Comparison of ENCODE assay signal across 24 cellular contexts in genomic region chr15:69634860-69635259, GRCh38.
DNase-seq lines count a peak whose midpoint lies in the region; ATAC-seq, FAIRE-seq and TF ChIP-seq lines count a peak whose summit lies in the region.
"Had no signal": no experiment of that assay in that cellular context is flagged by ENCODE, and none has a peak within 500 bp of the region (broad histone marks: within the 10 kb centered on the region; RNA-seq: fewer than 3 reads in every experiment).

No MANE protein-coding gene starts in this region.

- intact Hi-C loops in activated CD8-positive, alpha-beta T cell treated with anti-CD3 and anti-CD28 coated beads for 36 hours (cut with micrococcal nuclease), result no loop called here
- intact Hi-C loops in esophagus muscularis mucosa (cut with DNase I), result no loop called here

- H3K27me3 ChIP-seq in esophagus muscularis mucosa, result peaks cover 0 to 25% (median 0%) of the 10 kb centered on the region in 4 donors

- H3K27ac Mint-ChIP-seq in activated CD8-positive, alpha-beta T cell treated with anti-CD3 and anti-CD28 coated beads, Interleukin-2, amount 10 ng/mL, durations not matched to agents 7 days and 5 days, result no peak overlapping the region
- H3K27ac Mint-ChIP-seq in activated CD8-positive, alpha-beta T cell treated with anti-CD3 and anti-CD28 coated beads for 36 hours, result no peak overlapping the region
- H3K27ac Mint-ChIP-seq: CD4-positive, alpha-beta memory T cell; CD4-positive, CD25-positive, alpha-beta regulatory T cell; CD8-positive, alpha-beta memory T cell had no signal

- H3K4me1 Mint-ChIP-seq in activated CD8-positive, alpha-beta T cell treated with anti-CD3 and anti-CD28 coated beads, Interleukin-2, amount 10 ng/mL, durations not matched to agents 7 days and 5 days (ENCODE audit: low read depth), result peaks cover 7% of the 10 kb centered on the region
- H3K4me1 Mint-ChIP-seq in activated CD8-positive, alpha-beta T cell treated with anti-CD3 and anti-CD28 coated beads for 36 hours (ENCODE audit: low read depth), result peaks cover 7% of the 10 kb centered on the region

- ATAC-seq in activated CD8-positive, alpha-beta T cell treated with anti-CD3 and anti-CD28 coated beads, Interleukin-2, amount 10 ng/mL, durations not matched to agents 7 days and 5 days, result no peak
- no peak for ATAC-seq in activated CD8-positive, alpha-beta T cell treated with anti-CD3 and anti-CD28 coated beads for 36 hours
- no peak for ATAC-seq in A549
- ATAC-seq: GM12878 had no signal

- POLR2A ChIA-PET in activated CD8-positive, alpha-beta T cell treated with anti-CD3 and anti-CD28 coated beads, Interleukin-2, amount 10 ng/mL, durations not matched to agents 7 days and 5 days (lab: Charles Lee), result no interaction called here
- POLR2A ChIA-PET in activated CD8-positive, alpha-beta T cell treated with anti-CD3 and anti-CD28 coated beads for 36 hours (lab: Charles Lee), result no interaction called here
- POLR2A ChIA-PET in A549 (lab: Yijun Ruan, JAX), result no interaction called here

- TF ChIP-seq POLR2A in A549 (IDR thresholded peaks at IDR 0.05; ENCODE audit: low read length) (no peak), esophagus muscularis mucosa (IDR thresholded peaks at IDR 0.05; ENCODE audit: low read depth) (no peak)

- no peak overlapping the region for H3K4me3 ChIP-seq in A549
- H3K4me3 ChIP-seq in esophagus muscularis mucosa, result no peak overlapping the region
- H3K4me3 ChIP-seq: BLaER1, GM12878 had no signal

- TF ChIP-seq RAD21 in A549 (conservative IDR thresholded peaks at IDR 0.05 in 1 of 2, IDR thresholded peaks at IDR 0.05 in 1 of 2), result no peak

- H3K27ac ChIP-seq in A549, result no peak overlapping the region
- H3K27ac ChIP-seq in esophagus muscularis mucosa (replicated peaks in 1 of 4), result no peak overlapping the region
- H3K27ac ChIP-seq: 22Rv1, BLaER1 had no signal

- CTCF ChIA-PET in activated CD8-positive, alpha-beta T cell treated with anti-CD3 and anti-CD28 coated beads, Interleukin-2, amount 10 ng/mL, durations not matched to agents 7 days and 5 days (lab: Charles Lee), result no interaction called here
- CTCF ChIA-PET in activated CD8-positive, alpha-beta T cell treated with anti-CD3 and anti-CD28 coated beads for 36 hours (lab: Charles Lee), result no interaction called here
- CTCF ChIA-PET in A549 (lab: Yijun Ruan, JAX), result no interaction called here

- no peak overlapping the region for H3K4me2 ChIP-seq in A549
- H3K4me2 ChIP-seq: BLaER1 had no signal

- H3K4me1 ChIP-seq in A549 (no peaks in the 10 kb centered on the region), esophagus muscularis mucosa (no peaks in the 10 kb centered on the region)
- H3K4me1 ChIP-seq: BE2C, BLaER1 had no signal

- H3K27me3 Mint-ChIP-seq in activated CD8-positive, alpha-beta T cell treated with anti-CD3 and anti-CD28 coated beads, Interleukin-2, amount 10 ng/mL, durations not matched to agents 7 days and 5 days (ENCODE audit: low read depth), result peaks cover 63% of the 10 kb centered on the region
- H3K27me3 Mint-ChIP-seq in activated CD8-positive, alpha-beta T cell treated with anti-CD3 and anti-CD28 coated beads for 36 hours, result peaks cover 19% of the 10 kb centered on the region

- H3K4me3 Mint-ChIP-seq in activated CD8-positive, alpha-beta T cell treated with anti-CD3 and anti-CD28 coated beads, Interleukin-2, amount 10 ng/mL, durations not matched to agents 7 days and 5 days, result no peak overlapping the region
- no peak overlapping the region for H3K4me3 Mint-ChIP-seq in activated CD8-positive, alpha-beta T cell treated with anti-CD3 and anti-CD28 coated beads for 36 hours
- H3K4me3 Mint-ChIP-seq: CD14-positive monocyte; CD4-positive, alpha-beta memory T cell; CD4-positive, CD25-positive, alpha-beta regulatory T cell; CD8-positive, alpha-beta memory T cell had no signal

- FAIRE-seq in A549 (lab: Jason Lieb, UNC), result peak; percentile 54
- FAIRE-seq: GM12878, GM12892, GM18507 had no signal

- H3K9me3 Mint-ChIP-seq in activated CD8-positive, alpha-beta T cell treated with anti-CD3 and anti-CD28 coated beads, Interleukin-2, amount 10 ng/mL, durations not matched to agents 7 days and 5 days (ENCODE audit: insufficient read depth), result peaks cover under 1% of the 10 kb centered on the region
- peaks cover 6% of the 10 kb centered on the region for H3K9me3 Mint-ChIP-seq in activated CD8-positive, alpha-beta T cell treated with anti-CD3 and anti-CD28 coated beads for 36 hours

- peak; percentile 7 for DNase-seq in activated CD8-positive, alpha-beta T cell treated with anti-CD3 and anti-CD28 coated beads, Interleukin-2, amount 10 ng/mL, durations not matched to agents 7 days and 5 days
- no peak for DNase-seq in activated CD8-positive, alpha-beta T cell treated with anti-CD3 and anti-CD28 coated beads for 36 hours
- no peak for DNase-seq in A549 (ENCODE audit: low read depth in 1 of 2, low spot score in 1 of 2)
- DNase-seq in esophagus muscularis mucosa (ENCODE audit: extremely low spot score), result peak; percentile 77
- no peak for DNase-seq in DMS 273 treated with DMSO at 0.1 percent for 48 hours (lab: John Stamatoyannopoulos, UW)
- DNase-seq in UCSD-AML1 (lab: John Stamatoyannopoulos, UW; ENCODE audit: unreplicated experiment), result no peak
- DNase-seq: ACHN; BE2C; C1 segment of cervical spinal cord; CD4-positive, alpha-beta memory T cell; CD4-positive, CD25-positive, alpha-beta regulatory T cell; CD8-positive, alpha-beta memory T cell; COR-L47; DMS53; DMS79; DND-41; EL; GDM1 had no signal

- H3K36me3 ChIP-seq in esophagus muscularis mucosa, result no peaks in the 10 kb centered on the region
- H3K36me3 ChIP-seq: BE2C, BLaER1 had no signal

- 28% methylated on average over 5 of the region's 5 CpGs for WGBS in A549 (ENCODE audit: missing lambda C conversion rate)
- WGBS in esophagus muscularis mucosa, result 84% methylated on average over 5 of the region's 5 CpGs

- TF ChIP-seq CTCF in activated CD8-positive, alpha-beta T cell treated with anti-CD3 and anti-CD28 coated beads for 36 hours (IDR thresholded peaks at IDR 0.05), result no peak
- TF ChIP-seq CTCF in A549 (IDR thresholded peaks at IDR 0.05), result no peak
- TF ChIP-seq CTCF in esophagus muscularis mucosa (IDR thresholded peaks at IDR 0.05), result no peak

- peaks cover 8% of the 10 kb centered on the region; the same call in 2 of the 3 replicates for H3K9me3 ChIP-seq in A549
- no peaks in the 10 kb centered on the region for H3K9me3 ChIP-seq in esophagus muscularis mucosa
- H3K9me3 ChIP-seq: BE2C, BLaER1 had no signal

- no peak for TF ChIP-seq EP300 in A549 (IDR thresholded peaks at IDR 0.05)
- TF ChIP-seq EP300 in esophagus muscularis mucosa (IDR thresholded peaks at IDR 0.05), result no peak

- H3K36me3 Mint-ChIP-seq in activated CD8-positive, alpha-beta T cell treated with anti-CD3 and anti-CD28 coated beads, Interleukin-2, amount 10 ng/mL, durations not matched to agents 7 days and 5 days (ENCODE audit: low read depth), result no peaks in the 10 kb centered on the region
- H3K36me3 Mint-ChIP-seq in activated CD8-positive, alpha-beta T cell treated with anti-CD3 and anti-CD28 coated beads for 36 hours (ENCODE audit: low read depth), result no peaks in the 10 kb centered on the region
- H3K36me3 Mint-ChIP-seq: CD4-positive, alpha-beta memory T cell; CD4-positive, CD25-positive, alpha-beta regulatory T cell had no signal

TF ChIP-seq in A549, 52 proteins besides CTCF, POLR2A, EP300 and RAD21:
- TF ChIP-seq RFX5 (IDR thresholded peaks at IDR 0.05), result no peak
TF ChIP-seq in A549: peak in this region for 0.

Comparison
In these comparisons a context has a peak if more than half of its experiments do, and no peak if none do; other contexts are left out.
1. DNase-seq: peak in activated CD8-positive, alpha-beta T cell treated with anti-CD3 and anti-CD28 coated beads, Interleukin-2, amount 10 ng/mL, durations not matched to agents 7 days and 5 days (single experiment) and esophagus muscularis mucosa (single experiment); none in activated CD8-positive, alpha-beta T cell treated with anti-CD3 and anti-CD28 coated beads for 36 hours (single experiment), A549 (0 of 2), DMS 273 treated with DMSO at 0.1 percent for 48 hours (single experiment) and UCSD-AML1 (single experiment).